In genomic region chr14:49849213-49849847, GRCh38 we compare ENCODE assay signal across 1 cellular context.
TF ChIP-seq lines count a peak whose summit lies in the region.

No MANE protein-coding gene starts in this region.

TF ChIP-seq in HEK293, 187 proteins besides CTCF, POLR2A, EP300 and RAD21 (continued from another document):
- no peak for TF ChIP-seq ZNF610 (tag by site-specific recombination; IDR thresholded peaks at IDR 0.05; ENCODE audit: borderline replicate concordance)
- no peak for TF ChIP-seq BCL11A (tag by site-specific recombination; IDR thresholded peaks at IDR 0.05; ENCODE audit: low read depth)
- no peak for TF ChIP-seq MYNN (tag by site-specific recombination; IDR thresholded peaks at IDR 0.05; ENCODE audit: borderline replicate concordance)
- TF ChIP-seq ZNF391 (tag by site-specific recombination; IDR thresholded peaks at IDR 0.05; ENCODE audit: borderline replicate concordance, low read depth): peak; percentile 64; the same call in 1 of the 2 replicates
- no peak for TF ChIP-seq REST (tag by site-specific recombination; IDR thresholded peaks at IDR 0.05)
- no peak for TF ChIP-seq TRIM28 (IDR thresholded peaks at IDR 0.05; ENCODE audit: borderline replicate concordance, low read length)
- no peak for TF ChIP-seq ZNF626 (tag by site-specific recombination; IDR thresholded peaks at IDR 0.05)
- no peak for TF ChIP-seq ZNF19 (tag by site-specific recombination; IDR thresholded peaks at IDR 0.05; ENCODE audit: low read depth)
- no peak for TF ChIP-seq ZNF18 (tag by site-specific recombination; IDR thresholded peaks at IDR 0.05)
- TF ChIP-seq ZNF2 (tag by site-specific recombination; IDR thresholded peaks at IDR 0.05): no peak
- no peak for TF ChIP-seq GLIS2 (tag by site-specific recombination; IDR thresholded peaks at IDR 0.05)
- no peak for TF ChIP-seq ZNF544 (tag by site-specific recombination; IDR thresholded peaks at IDR 0.05)
- TF ChIP-seq ZNF747 (tag by site-specific recombination; IDR thresholded peaks at IDR 0.05): no peak
- no peak for TF ChIP-seq ZNF621 (tag by site-specific recombination; IDR thresholded peaks at IDR 0.05)
- peak; percentile 67; the same call in 1 of the 2 replicates for TF ChIP-seq PRDM4 (tag by site-specific recombination; IDR thresholded peaks at IDR 0.05)
